Comparison of ENCODE assay signal across 12 cellular contexts in genomic region chr5:113447651-113448050, GRCh38. TPM values are rescaled to one million over a fixed set of nuclear protein-coding genes. Genes with fewer than 3 reads are reported as not detected.
DNase-seq lines count a peak whose midpoint lies in the region; ATAC-seq, FAIRE-seq and TF ChIP-seq lines count a peak whose summit lies in the region.
"Had no signal": no experiment of that assay in that cellular context is flagged by ENCODE, and none has a peak within 500 bp of the region (broad histone marks: within the 10 kb centered on the region; RNA-seq: fewer than 3 reads in every experiment).

No MANE protein-coding gene starts in this region.

- POLR2A ChIA-PET in AG04449 (lab: Yijun Ruan, JAX): no interaction called here

- ATAC-seq in HG03457 (IDR thresholded peaks at IDR 0.05; ENCODE audit: unreplicated experiment): no peak
- ATAC-seq: left cardiac atrium had no signal

- H3K27ac Mint-ChIP-seq in immature natural killer cell: no peak overlapping the region
- H3K27ac Mint-ChIP-seq: CD4-positive, alpha-beta T cell had no signal

- H3K4me3 Mint-ChIP-seq in immature natural killer cell: no peak overlapping the region
- H3K4me3 Mint-ChIP-seq: CD4-positive, alpha-beta T cell had no signal

- FAIRE-seq in H54 (lab: Jason Lieb, UNC): peak; percentile 38
- FAIRE-seq: GM12892 had no signal

- TF ChIP-seq CTCF in AG04449 (IDR thresholded peaks at IDR 0.05; ENCODE audit: insufficient read depth, low read length, missing control alignments) (peak; percentile 28), fibroblast of mammary gland (conservative IDR thresholded peaks at IDR 0.05; ENCODE audit: control insufficient read depth, insufficient read depth, low read depth, low read length) (peak; percentile 19)

- H3K4me3 ChIP-seq in AG04449 (ENCODE audit: low read depth, low read length): no peak overlapping the region
- H3K4me3 ChIP-seq in fibroblast of mammary gland (ENCODE audit: control insufficient read depth, low read depth, low read length): no peak overlapping the region

- peaks cover 0 to 10% (median 1%) of the 10 kb centered on the region in 6 donors for H3K9me3 Mint-ChIP-seq in immature natural killer cell
- H3K9me3 Mint-ChIP-seq: CD4-positive, alpha-beta T cell had no signal

- no peak for DNase-seq in AG04449 (ENCODE audit: low read depth, low spot score)
- DNase-seq in H54 (ENCODE audit: insufficient read length, low spot score): no peak
- DNase-seq in RPMI8226: peak; percentile 47
- DNase-seq in fibroblast of mammary gland (ENCODE audit: low read depth): peak; percentile 6
- no peak for DNase-seq in anterior cingulate cortex (lab: John Stamatoyannopoulos, UW)
- DNase-seq in NCI-H2081 treated with DMSO at 0.1 percent for 48 hours (lab: John Stamatoyannopoulos, UW): no peak
- DNase-seq in immature natural killer cell: no peak
- DNase-seq: CD4-positive, alpha-beta T cell; left cardiac atrium; NCI-H526 had no signal

- TF ChIP-seq POLR2A in H54 (IDR thresholded peaks at IDR 0.05; ENCODE audit: low read depth, low read length): no peak

- no peaks in the 10 kb centered on the region for H3K36me3 Mint-ChIP-seq in immature natural killer cell

- no peaks in the 10 kb centered on the region for H3K4me1 Mint-ChIP-seq in immature natural killer cell

- CTCF ChIA-PET in AG04449 (lab: Yijun Ruan, JAX): interaction anchor here (1.4 kb wide), 2 partner anchors 63 to 64 kb away, joined by 5 read pairs; no protein-coding TSS in a partner anchor

- peaks cover 2 to 25% (median 11%) of the 10 kb centered on the region in 3 donors for H3K27me3 Mint-ChIP-seq in immature natural killer cell (ENCODE audit: low read depth in 3 of 3)

RNA-seq across cellular contexts. Expression of gene TSSK1B, which starts 12.9 kb away (rescaled TPM):
- polyA plus RNA-seq in immature natural killer cell: not detected

RNA-seq across cellular contexts. Expression of gene MCC, which starts 40.6 kb away (rescaled TPM):
- 1 to 10 TPM in 1 of 3 donors, under 1 TPM in 2; 0.53 to 1.2 (median 0.63) TPM for polyA plus RNA-seq in immature natural killer cell

Comparison
In these comparisons a context has a peak if more than half of its experiments do, and no peak if none do; other contexts are left out.
1. DNase-seq: peak in RPMI8226 (single experiment) and fibroblast of mammary gland (single experiment); none in AG04449 (single experiment), H54 (single experiment), anterior cingulate cortex (0 of 58), NCI-H2081 treated with DMSO at 0.1 percent for 48 hours (single experiment) and immature natural killer cell (0 of 3).